In the genomic region with DNA sequence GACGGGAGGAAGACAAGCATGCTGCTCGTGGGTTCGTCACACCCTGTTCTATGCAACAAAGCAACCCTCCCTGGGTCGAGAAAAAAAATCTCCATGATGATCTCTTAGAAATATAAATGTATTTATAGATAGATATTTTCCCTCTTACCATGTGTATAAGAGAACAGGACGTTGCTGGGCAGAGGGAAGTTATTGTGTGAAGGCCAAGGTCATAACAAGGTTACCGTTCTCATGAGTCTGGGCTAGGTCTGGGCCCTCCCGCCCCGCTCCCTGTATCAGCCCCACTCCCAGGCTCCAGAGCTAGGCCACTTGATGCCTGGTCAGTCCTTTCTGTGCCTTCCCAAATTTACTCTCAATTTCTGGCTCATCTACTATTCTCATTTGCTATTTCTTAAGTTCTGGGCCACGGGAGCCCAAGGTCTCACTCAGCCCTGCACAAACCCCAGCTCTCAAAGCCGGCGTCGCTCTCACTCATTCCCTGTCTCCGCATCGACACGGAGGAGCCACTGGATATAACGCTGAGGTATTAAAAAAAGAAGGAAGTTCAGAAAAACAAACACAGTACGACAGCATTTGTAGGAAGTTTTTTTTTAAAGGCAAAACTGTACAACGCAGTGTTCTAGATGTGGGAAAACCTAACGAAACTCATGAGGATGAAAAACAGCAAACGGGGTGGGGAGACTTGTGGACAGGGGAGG, we compare ENCODE assay signal across 1 cellular context.
TF ChIP-seq lines count a peak whose summit lies in the region.

No MANE protein-coding gene starts in this region.

TF ChIP-seq in K562, 482 proteins besides CTCF, POLR2A, EP300 and RAD21 (continued from another document and continues in another):
- TF ChIP-seq, protein P1, sequence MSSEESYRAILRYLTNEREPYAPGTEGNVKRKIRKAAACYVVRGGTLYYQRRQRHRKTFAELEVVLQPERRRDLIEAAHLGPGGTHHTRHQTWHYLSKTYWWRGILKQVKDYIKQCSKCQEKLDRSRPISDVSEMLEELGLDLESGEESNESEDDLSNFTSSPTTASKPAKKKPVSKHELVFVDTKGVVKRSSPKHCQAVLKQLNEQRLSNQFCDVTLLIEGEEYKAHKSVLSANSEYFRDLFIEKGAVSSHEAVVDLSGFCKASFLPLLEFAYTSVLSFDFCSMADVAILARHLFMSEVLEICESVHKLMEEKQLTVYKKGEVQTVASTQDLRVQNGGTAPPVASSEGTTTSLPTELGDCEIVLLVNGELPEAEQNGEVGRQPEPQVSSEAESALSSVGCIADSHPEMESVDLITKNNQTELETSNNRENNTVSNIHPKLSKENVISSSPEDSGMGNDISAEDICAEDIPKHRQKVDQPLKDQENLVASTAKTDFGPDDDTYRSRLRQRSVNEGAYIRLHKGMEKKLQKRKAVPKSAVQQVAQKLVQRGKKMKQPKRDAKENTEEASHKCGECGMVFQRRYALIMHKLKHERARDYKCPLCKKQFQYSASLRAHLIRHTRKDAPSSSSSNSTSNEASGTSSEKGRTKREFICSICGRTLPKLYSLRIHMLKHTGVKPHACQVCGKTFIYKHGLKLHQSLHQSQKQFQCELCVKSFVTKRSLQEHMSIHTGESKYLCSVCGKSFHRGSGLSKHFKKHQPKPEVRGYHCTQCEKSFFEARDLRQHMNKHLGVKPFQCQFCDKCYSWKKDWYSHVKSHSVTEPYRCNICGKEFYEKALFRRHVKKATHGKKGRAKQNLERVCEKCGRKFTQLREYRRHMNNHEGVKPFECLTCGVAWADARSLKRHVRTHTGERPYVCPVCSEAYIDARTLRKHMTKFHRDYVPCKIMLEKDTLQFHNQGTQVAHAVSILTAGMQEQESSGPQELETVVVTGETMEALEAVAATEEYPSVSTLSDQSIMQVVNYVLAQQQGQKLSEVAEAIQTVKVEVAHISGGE (CRISPR knock-in tag; IDR thresholded peaks at IDR 0.05), result no peak; a peak in 2 of 6 replicates
- peak; percentile 60; the same call in 1 of the 2 replicates for TF ChIP-seq SMAD4 (CRISPR knock-in tag; conservative IDR thresholded peaks at IDR 0.05)
- TF ChIP-seq POLR2G (IDR thresholded peaks at IDR 0.05; ENCODE audit: low read depth, low read length), result no peak
- TF ChIP-seq, protein P2, sequence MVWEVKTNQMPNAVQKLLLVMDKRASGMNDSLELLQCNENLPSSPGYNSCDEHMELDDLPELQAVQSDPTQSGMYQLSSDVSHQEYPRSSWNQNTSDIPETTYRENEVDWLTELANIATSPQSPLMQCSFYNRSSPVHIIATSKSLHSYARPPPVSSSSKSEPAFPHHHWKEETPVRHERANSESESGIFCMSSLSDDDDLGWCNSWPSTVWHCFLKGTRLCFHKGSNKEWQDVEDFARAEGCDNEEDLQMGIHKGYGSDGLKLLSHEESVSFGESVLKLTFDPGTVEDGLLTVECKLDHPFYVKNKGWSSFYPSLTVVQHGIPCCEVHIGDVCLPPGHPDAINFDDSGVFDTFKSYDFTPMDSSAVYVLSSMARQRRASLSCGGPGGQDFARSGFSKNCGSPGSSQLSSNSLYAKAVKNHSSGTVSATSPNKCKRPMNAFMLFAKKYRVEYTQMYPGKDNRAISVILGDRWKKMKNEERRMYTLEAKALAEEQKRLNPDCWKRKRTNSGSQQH (CRISPR knock-in tag; IDR thresholded peaks at IDR 0.05), result no peak
- no peak; the same call in 1 of the 2 replicates for TF ChIP-seq MYC (IDR thresholded peaks at IDR 0.05; ENCODE audit: low read depth, low read length)
- 0 out of 2 replicates have a peak, but pooled peaks have one; percentile 52 for TF ChIP-seq MYC (CRISPR knock-in tag; IDR thresholded peaks at IDR 0.05; ENCODE audit: borderline replicate concordance, low read depth)
- TF ChIP-seq, protein P3, sequence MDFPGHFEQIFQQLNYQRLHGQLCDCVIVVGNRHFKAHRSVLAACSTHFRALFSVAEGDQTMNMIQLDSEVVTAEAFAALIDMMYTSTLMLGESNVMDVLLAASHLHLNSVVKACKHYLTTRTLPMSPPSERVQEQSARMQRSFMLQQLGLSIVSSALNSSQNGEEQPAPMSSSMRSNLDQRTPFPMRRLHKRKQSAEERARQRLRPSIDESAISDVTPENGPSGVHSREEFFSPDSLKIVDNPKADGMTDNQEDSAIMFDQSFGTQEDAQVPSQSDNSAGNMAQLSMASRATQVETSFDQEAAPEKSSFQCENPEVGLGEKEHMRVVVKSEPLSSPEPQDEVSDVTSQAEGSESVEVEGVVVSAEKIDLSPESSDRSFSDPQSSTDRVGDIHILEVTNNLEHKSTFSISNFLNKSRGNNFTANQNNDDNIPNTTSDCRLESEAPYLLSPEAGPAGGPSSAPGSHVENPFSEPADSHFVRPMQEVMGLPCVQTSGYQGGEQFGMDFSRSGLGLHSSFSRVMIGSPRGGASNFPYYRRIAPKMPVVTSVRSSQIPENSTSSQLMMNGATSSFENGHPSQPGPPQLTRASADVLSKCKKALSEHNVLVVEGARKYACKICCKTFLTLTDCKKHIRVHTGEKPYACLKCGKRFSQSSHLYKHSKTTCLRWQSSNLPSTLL (IDR thresholded peaks at IDR 0.05), result no peak
- no peak for TF ChIP-seq MTA2 (IDR thresholded peaks at IDR 0.05; ENCODE audit: low read depth)
- TF ChIP-seq, protein P4, sequence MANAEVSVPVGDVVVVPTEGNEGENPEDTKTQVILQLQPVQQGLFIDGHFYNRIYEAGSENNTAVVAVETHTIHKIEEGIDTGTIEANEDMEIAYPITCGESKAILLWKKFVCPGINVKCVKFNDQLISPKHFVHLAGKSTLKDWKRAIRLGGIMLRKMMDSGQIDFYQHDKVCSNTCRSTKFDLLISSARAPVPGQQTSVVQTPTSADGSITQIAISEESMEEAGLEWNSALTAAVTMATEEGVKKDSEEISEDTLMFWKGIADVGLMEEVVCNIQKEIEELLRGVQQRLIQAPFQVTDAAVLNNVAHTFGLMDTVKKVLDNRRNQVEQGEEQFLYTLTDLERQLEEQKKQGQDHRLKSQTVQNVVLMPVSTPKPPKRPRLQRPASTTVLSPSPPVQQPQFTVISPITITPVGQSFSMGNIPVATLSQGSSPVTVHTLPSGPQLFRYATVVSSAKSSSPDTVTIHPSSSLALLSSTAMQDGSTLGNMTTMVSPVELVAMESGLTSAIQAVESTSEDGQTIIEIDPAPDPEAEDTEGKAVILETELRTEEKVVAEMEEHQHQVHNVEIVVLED (CRISPR knock-in tag; IDR thresholded peaks at IDR 0.05), result no peak; the same call in 1 of the 2 replicates
- TF ChIP-seq ZNF184 (CRISPR knock-in tag; IDR thresholded peaks at IDR 0.05), result no peak
- TF ChIP-seq, protein P5, sequence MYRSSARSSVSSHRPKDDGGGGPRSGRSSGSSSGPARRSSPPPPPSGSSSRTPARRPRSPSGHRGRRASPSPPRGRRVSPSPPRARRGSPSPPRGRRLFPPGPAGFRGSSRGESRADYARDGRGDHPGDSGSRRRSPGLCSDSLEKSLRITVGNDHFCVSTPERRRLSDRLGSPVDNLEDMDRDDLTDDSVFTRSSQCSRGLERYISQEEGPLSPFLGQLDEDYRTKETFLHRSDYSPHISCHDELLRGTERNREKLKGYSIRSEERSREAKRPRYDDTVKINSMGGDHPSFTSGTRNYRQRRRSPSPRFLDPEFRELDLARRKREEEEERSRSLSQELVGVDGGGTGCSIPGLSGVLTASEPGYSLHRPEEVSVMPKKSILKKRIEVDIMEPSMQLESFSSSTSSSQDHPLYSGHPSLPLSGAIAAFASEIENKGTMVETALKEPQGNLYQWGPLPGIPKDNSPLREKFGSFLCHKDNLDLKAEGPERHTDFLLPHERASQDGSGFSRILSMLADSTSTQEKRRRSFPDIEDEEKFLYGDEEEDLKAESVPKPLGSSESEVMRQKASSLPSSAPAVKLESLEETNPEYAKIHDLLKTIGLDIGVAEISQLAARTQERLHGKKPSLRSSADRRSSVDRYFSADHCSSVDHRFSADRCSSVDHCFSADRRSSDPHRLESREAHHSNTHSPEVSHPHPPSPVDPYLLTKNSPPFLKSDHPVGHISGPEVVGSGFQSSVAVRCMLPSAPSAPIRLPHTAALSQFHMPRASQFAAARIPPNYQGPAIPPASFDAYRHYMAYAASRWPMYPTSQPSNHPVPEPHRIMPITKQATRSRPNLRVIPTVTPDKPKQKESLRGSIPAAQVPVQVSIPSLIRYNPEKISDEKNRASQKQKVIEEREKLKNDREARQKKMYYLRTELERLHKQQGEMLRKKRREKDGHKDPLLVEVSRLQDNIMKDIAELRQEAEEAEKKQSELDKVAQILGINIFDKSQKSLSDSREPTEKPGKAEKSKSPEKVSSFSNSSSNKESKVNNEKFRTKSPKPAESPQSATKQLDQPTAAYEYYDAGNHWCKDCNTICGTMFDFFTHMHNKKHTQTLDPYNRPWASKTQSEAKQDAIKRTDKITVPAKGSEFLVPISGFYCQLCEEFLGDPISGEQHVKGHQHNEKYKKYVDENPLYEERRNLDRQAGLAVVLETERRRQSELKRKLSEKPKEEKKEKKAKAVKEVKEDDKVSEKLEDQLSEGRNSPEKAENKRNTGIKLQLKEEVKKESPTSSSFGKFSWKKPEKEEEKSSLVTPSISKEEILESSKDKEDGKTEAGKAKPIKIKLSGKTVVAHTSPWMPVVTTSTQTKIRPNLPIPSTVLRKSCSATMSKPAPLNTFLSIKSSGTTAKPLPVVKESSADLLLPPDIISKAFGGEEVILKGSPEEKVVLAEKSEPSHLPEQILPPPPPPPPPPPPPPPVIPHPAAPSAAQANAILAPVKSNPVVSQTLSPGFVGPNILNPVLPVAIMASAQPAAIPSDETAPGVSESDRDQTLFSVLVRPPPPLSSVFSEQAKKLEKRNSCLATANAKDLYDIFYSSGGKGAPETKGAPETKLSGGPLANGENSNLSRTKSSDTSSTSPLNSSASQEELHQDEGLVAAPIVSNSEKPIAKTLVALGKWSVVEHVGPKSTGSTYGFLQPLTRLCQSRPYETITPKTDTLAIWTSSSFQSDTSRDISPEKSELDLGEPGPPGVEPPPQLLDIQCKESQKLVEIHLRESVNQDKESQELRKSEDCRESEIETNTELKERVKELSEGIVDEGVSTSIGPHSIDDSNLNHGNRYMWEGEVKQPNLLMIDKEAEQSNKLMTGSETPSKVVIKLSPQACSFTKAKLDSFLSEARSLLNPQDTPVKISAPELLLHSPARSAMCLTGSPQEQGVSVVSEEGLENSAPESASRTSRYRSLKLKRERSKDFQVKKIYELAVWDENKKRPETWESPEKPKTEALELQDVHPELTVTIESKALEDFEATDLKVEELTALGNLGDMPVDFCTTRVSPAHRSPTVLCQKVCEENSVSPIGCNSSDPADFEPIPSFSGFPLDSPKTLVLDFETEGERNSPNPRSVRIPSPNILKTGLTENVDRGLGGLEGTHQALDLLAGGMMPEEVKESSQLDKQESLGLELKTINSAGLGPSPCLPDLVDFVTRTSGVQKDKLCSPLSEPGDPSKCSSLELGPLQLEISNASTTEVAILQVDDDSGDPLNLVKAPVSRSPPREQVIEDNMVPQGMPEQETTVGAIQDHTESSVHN (IDR thresholded peaks at IDR 0.05; ENCODE audit: borderline replicate concordance in 1 of 2, low read depth in 1 of 2), result no peak
- no peak for TF ChIP-seq IFI16 (CRISPR knock-in tag; IDR thresholded peaks at IDR 0.05)
- peak; percentile 22 for TF ChIP-seq PCBP2 (IDR thresholded peaks at IDR 0.05; ENCODE audit: low read depth, low read length, poor library complexity, severe bottlenecking)
- TF ChIP-seq SP1 (CRISPR knock-in tag; IDR thresholded peaks at IDR 0.05), result no peak
- TF ChIP-seq KLF13 (tag; IDR thresholded peaks at IDR 0.05; ENCODE audit: borderline replicate concordance, low read depth), result 0 out of 2 replicates have a peak, but pooled peaks have one; percentile 10
- no peak for TF ChIP-seq CBX5 (IDR thresholded peaks at IDR 0.05; ENCODE audit: borderline replicate concordance, low read depth)
- TF ChIP-seq POLR2AphosphoS2 (IDR thresholded peaks at IDR 0.05; ENCODE audit: low read length), result no peak
- TF ChIP-seq, protein P6, sequence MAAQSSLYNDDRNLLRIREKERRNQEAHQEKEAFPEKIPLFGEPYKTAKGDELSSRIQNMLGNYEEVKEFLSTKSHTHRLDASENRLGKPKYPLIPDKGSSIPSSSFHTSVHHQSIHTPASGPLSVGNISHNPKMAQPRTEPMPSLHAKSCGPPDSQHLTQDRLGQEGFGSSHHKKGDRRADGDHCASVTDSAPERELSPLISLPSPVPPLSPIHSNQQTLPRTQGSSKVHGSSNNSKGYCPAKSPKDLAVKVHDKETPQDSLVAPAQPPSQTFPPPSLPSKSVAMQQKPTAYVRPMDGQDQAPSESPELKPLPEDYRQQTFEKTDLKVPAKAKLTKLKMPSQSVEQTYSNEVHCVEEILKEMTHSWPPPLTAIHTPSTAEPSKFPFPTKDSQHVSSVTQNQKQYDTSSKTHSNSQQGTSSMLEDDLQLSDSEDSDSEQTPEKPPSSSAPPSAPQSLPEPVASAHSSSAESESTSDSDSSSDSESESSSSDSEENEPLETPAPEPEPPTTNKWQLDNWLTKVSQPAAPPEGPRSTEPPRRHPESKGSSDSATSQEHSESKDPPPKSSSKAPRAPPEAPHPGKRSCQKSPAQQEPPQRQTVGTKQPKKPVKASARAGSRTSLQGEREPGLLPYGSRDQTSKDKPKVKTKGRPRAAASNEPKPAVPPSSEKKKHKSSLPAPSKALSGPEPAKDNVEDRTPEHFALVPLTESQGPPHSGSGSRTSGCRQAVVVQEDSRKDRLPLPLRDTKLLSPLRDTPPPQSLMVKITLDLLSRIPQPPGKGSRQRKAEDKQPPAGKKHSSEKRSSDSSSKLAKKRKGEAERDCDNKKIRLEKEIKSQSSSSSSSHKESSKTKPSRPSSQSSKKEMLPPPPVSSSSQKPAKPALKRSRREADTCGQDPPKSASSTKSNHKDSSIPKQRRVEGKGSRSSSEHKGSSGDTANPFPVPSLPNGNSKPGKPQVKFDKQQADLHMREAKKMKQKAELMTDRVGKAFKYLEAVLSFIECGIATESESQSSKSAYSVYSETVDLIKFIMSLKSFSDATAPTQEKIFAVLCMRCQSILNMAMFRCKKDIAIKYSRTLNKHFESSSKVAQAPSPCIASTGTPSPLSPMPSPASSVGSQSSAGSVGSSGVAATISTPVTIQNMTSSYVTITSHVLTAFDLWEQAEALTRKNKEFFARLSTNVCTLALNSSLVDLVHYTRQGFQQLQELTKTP (IDR thresholded peaks at IDR 0.05; ENCODE audit: low read depth in 1 of 2, partially characterized antibody in 2 of 2), result no peak
- no peak for TF ChIP-seq ZNF583 (CRISPR knock-in tag; IDR thresholded peaks at IDR 0.05)
- TF ChIP-seq KDM2B (CRISPR knock-in tag; IDR thresholded peaks at IDR 0.05), result no peak
- no peak for TF ChIP-seq KAT8 (IDR thresholded peaks at IDR 0.05; ENCODE audit: low read depth)
- no peak for TF ChIP-seq ZEB2 (IDR thresholded peaks at IDR 0.05)
- no peak for TF ChIP-seq MAFG (tag; conservative IDR thresholded peaks at IDR 0.05)
- no peak for TF ChIP-seq ZNF174 (CRISPR knock-in tag; IDR thresholded peaks at IDR 0.05)
- peak; percentile 15 for TF ChIP-seq BRD9 (IDR thresholded peaks at IDR 0.05; ENCODE audit: low read depth, partially characterized antibody)
- 0 out of 2 replicates have a peak, but pooled peaks have one; percentile 10 for TF ChIP-seq MTA1 (IDR thresholded peaks at IDR 0.05; ENCODE audit: borderline replicate concordance)
- peak; percentile 86; the same call in 1 of the 2 replicates for TF ChIP-seq FOXJ2 (tag; IDR thresholded peaks at IDR 0.05)
- 0 out of 2 replicates have a peak, but pooled peaks have one; percentile 49 for TF ChIP-seq HEY1 (CRISPR knock-in tag; IDR thresholded peaks at IDR 0.05; ENCODE audit: borderline replicate concordance)
- TF ChIP-seq ZC3H8 (IDR thresholded peaks at IDR 0.05), result no peak
